Comparison of ENCODE assay signal across 7 cellular contexts in genomic region chr2:43224571-43225092, GRCh38. TPM values are rescaled to one million over a fixed set of nuclear protein-coding genes. Genes with fewer than 3 reads are reported as not detected.
A peak's percentile ranks its signal among the peaks of the same experiment; 100 is the strongest.
DNase-seq lines count a peak whose midpoint lies in the region; ATAC-seq, FAIRE-seq and TF ChIP-seq lines count a peak whose summit lies in the region.

No MANE protein-coding gene starts in this region.

- H3K27ac ChIP-seq in KMS-11, result peak overlapping the region; percentile 99; the same call in 1 of the 2 replicates
- H3K27ac ChIP-seq in fibroblast of lung (ENCODE audit: insufficient read depth, low read length), result peak overlapping the region; percentile 84
- H3K27ac ChIP-seq in trophoblast cell (ENCODE audit: low read depth, low read length), result peak overlapping the region; percentile 67

- no peak overlapping the region for H3K9ac ChIP-seq in KMS-11
- H3K9ac ChIP-seq in fibroblast of lung (ENCODE audit: insufficient read depth, low read length), result peak overlapping the region; percentile 94
- peak overlapping the region; percentile 46 for H3K9ac ChIP-seq in trophoblast cell (ENCODE audit: low read length)

- H4K8ac ChIP-seq in trophoblast cell (ENCODE audit: low read depth, low read length), result peak overlapping the region; percentile 59

- peaks cover 61% of the 10 kb centered on the region for H3K79me2 ChIP-seq in KMS-11 (ENCODE audit: insufficient read depth, low read depth)
- peaks cover 42% of the 10 kb centered on the region for H3K79me2 ChIP-seq in fibroblast of lung (ENCODE audit: control insufficient read depth, insufficient read depth, low read length)
- peaks cover 37% of the 10 kb centered on the region for H3K79me2 ChIP-seq in trophoblast cell (ENCODE audit: control insufficient read depth, insufficient read depth, low read length, poor library complexity)

- no peak for ATAC-seq in activated CD8-positive, alpha-beta T cell treated with anti-CD3 and anti-CD28 coated beads for 36 hours
- no peak for ATAC-seq in HG02678 (IDR thresholded peaks at IDR 0.05; ENCODE audit: unreplicated experiment)

- peak overlapping the region; percentile 90 for H3K4ac ChIP-seq in trophoblast cell (ENCODE audit: low read depth, low read length)

- WGBS in trophoblast cell (ENCODE audit: extremely low coverage, insufficient coverage, insufficient read length), result no CpG with 5 or more reads among the region's 74 CpGs

- intact Hi-C loops in activated CD8-positive, alpha-beta T cell treated with anti-CD3 and anti-CD28 coated beads for 36 hours (cut with micrococcal nuclease), result loop anchor here (5.0 to 10.0 kb wide), 2 partner anchors 250 to 258 kb away; no protein-coding TSS in a partner anchor

- peak; percentile 60 for DNase-seq in activated CD8-positive, alpha-beta T cell treated with anti-CD3 and anti-CD28 coated beads for 36 hours
- DNase-seq in fibroblast of lung (ENCODE audit: low read depth in 2 of 2) (peak; percentile 48 to 49), trophoblast cell (no peak), RCC 7860 (ENCODE audit: low spot score) (no peak), NCI-H2171 treated with DMSO at 0.1 percent for 48 hours (lab: John Stamatoyannopoulos, UW) (no peak)

- peaks cover 55% of the 10 kb centered on the region for H3K36me3 Mint-ChIP-seq in activated CD8-positive, alpha-beta T cell treated with anti-CD3 and anti-CD28 coated beads for 36 hours (ENCODE audit: low read depth)

- no peak overlapping the region for H3K27ac Mint-ChIP-seq in activated CD8-positive, alpha-beta T cell treated with anti-CD3 and anti-CD28 coated beads for 36 hours

- H4K91ac ChIP-seq in trophoblast cell (ENCODE audit: low read depth, low read length), result peak overlapping the region; percentile 64

- H3K79me1 ChIP-seq in trophoblast cell (ENCODE audit: low read length), result peaks cover 45% of the 10 kb centered on the region

- H2BK120ac ChIP-seq in trophoblast cell (ENCODE audit: insufficient read depth, low read length, poor library complexity), result peak overlapping the region; percentile 41

- peak overlapping the region; percentile 71 for H2BK5ac ChIP-seq in trophoblast cell (ENCODE audit: low read depth, low read length, poor library complexity)

- H3K9me3 ChIP-seq in fibroblast of lung (ENCODE audit: control insufficient read depth, insufficient read depth, low read depth, low read length) (no peaks in the 10 kb centered on the region), trophoblast cell (ENCODE audit: insufficient read depth, low read depth, low read length) (no peaks in the 10 kb centered on the region)

- H3K4me2 ChIP-seq in KMS-11, result peak overlapping the region; percentile 74; the same call in 1 of the 2 replicates
- no peak overlapping the region for H3K4me2 ChIP-seq in fibroblast of lung (ENCODE audit: extremely low read depth, insufficient read depth, low read length)
- H3K4me2 ChIP-seq in trophoblast cell (ENCODE audit: low read length), result peak overlapping the region; percentile 55

- H4K12ac ChIP-seq in trophoblast cell (ENCODE audit: low read depth, low read length), result no peak overlapping the region

- H3K4me1 ChIP-seq in KMS-11 (ENCODE audit: low read depth, poor library complexity, severe bottlenecking), result peaks cover 59% of the 10 kb centered on the region
- H3K4me1 ChIP-seq in fibroblast of lung (ENCODE audit: control insufficient read depth, extremely low read depth, insufficient read depth, low read length), result peaks cover 23% of the 10 kb centered on the region
- H3K4me1 ChIP-seq in trophoblast cell (ENCODE audit: control insufficient read depth in 1 of 2, insufficient read depth in 2 of 2, low read length in 2 of 2), result peaks cover 19 to 26% of the 10 kb centered on the region in 2 experiments

- H3K4me1 Mint-ChIP-seq in activated CD8-positive, alpha-beta T cell treated with anti-CD3 and anti-CD28 coated beads for 36 hours (ENCODE audit: low read depth), result peaks cover 48% of the 10 kb centered on the region

- TF ChIP-seq CTCF in KMS-11 (conservative IDR thresholded peaks at IDR 0.05; ENCODE audit: low read depth, low read length) (no peak), fibroblast of lung (conservative IDR thresholded peaks at IDR 0.05 in 1 of 2, IDR thresholded peaks at IDR 0.05 in 1 of 2; ENCODE audit: low read depth in 1 of 2, low read length in 2 of 2) (no peak)
- TF ChIP-seq CTCF in activated CD8-positive, alpha-beta T cell treated with anti-CD3 and anti-CD28 coated beads for 36 hours (IDR thresholded peaks at IDR 0.05), result no peak

- H4K20me1 ChIP-seq in KMS-11 (ENCODE audit: insufficient read depth) (peaks cover 9% of the 10 kb centered on the region; the same call in 1 of the 2 replicates), fibroblast of lung (ENCODE audit: control insufficient read depth, extremely low read depth, insufficient read depth, low read length) (peaks cover 2% of the 10 kb centered on the region)

- no peak for FAIRE-seq in RCC 7860 (lab: Jason Lieb, UNC)

- peak overlapping the region; percentile 20 for H2BK12ac ChIP-seq in trophoblast cell (ENCODE audit: low read length)

- H3K4me3 Mint-ChIP-seq in activated CD8-positive, alpha-beta T cell treated with anti-CD3 and anti-CD28 coated beads for 36 hours, result peak overlapping the region; percentile 94

- H3K27me3 ChIP-seq in KMS-11 (ENCODE audit: insufficient read depth, low read depth), result no peaks in the 10 kb centered on the region
- no peaks in the 10 kb centered on the region for H3K27me3 ChIP-seq in fibroblast of lung (ENCODE audit: control insufficient read depth, insufficient read depth, low read length)
- no peaks in the 10 kb centered on the region for H3K27me3 ChIP-seq in trophoblast cell (ENCODE audit: insufficient read depth, low read length)

- POLR2A ChIA-PET in activated CD8-positive, alpha-beta T cell treated with anti-CD3 and anti-CD28 coated beads for 36 hours (lab: Charles Lee), result interaction anchor here (0.7 to 14.1 kb wide), 16 partner anchors 9 to 373 kb away, joined by 3 to 549 read pairs (median 4); no protein-coding TSS in a partner anchor

- H2AK5ac ChIP-seq in trophoblast cell (ENCODE audit: low read length), result peak overlapping the region; percentile 11

- H3K18ac ChIP-seq in trophoblast cell (ENCODE audit: low read length), result peak overlapping the region; percentile 85

- H3K27me3 Mint-ChIP-seq in activated CD8-positive, alpha-beta T cell treated with anti-CD3 and anti-CD28 coated beads for 36 hours, result no peaks in the 10 kb centered on the region

- H3K9me3 Mint-ChIP-seq in activated CD8-positive, alpha-beta T cell treated with anti-CD3 and anti-CD28 coated beads for 36 hours, result no peaks in the 10 kb centered on the region

- no peak overlapping the region for H3K4me3 ChIP-seq in KMS-11 (IDR thresholded peaks at IDR 0.05; ENCODE audit: insufficient read depth, low read depth, low read length)
- H3K4me3 ChIP-seq in fibroblast of lung (replicated peaks in 1 of 4; ENCODE audit: control extremely low read depth in 1 of 4, insufficient read depth in 1 of 4, low read depth in 3 of 4, low read length in 4 of 4), result peak overlapping the region; percentile 62 to 83 (median 78)
- H3K4me3 ChIP-seq in trophoblast cell (ENCODE audit: low read depth, low read length), result peak overlapping the region; percentile 88

- peak overlapping the region; percentile 93 for H3K14ac ChIP-seq in trophoblast cell (ENCODE audit: low read length)

- H2AFZ ChIP-seq in KMS-11 (ENCODE audit: low read depth) (no peak overlapping the region), fibroblast of lung (ENCODE audit: low read length) (no peak overlapping the region), trophoblast cell (ENCODE audit: insufficient read depth, low read length, poor library complexity) (no peak overlapping the region)

- CTCF ChIA-PET in activated CD8-positive, alpha-beta T cell treated with anti-CD3 and anti-CD28 coated beads for 36 hours (lab: Charles Lee), result interaction anchor here (0.9 to 19.3 kb wide), 8 partner anchors 32 to 260 kb away, joined by 3 to 647 read pairs (median 8); no protein-coding TSS in a partner anchor

- H3K36me3 ChIP-seq in KMS-11 (ENCODE audit: insufficient read depth) (peaks cover 23% of the 10 kb centered on the region), fibroblast of lung (ENCODE audit: control insufficient read depth, insufficient read depth, low read length) (peaks cover 8% of the 10 kb centered on the region), trophoblast cell (ENCODE audit: control insufficient read depth in 1 of 2, insufficient read depth in 2 of 2, low read length in 2 of 2) (peaks cover 15% of the 10 kb centered on the region in 2 experiments)

- H3K23ac ChIP-seq in trophoblast cell (ENCODE audit: low read length), result no peak overlapping the region

RNA-seq across cellular contexts. Expression of gene ZFP36L2, which starts 1.8 kb away (rescaled TPM):
- total RNA-seq in activated CD8-positive, alpha-beta T cell treated with anti-CD3 and anti-CD28 coated beads for 36 hours, result 100 to 1,000 TPM; 102 to 106 TPM
- 11.6 and 16.7 TPM in 2 replicates for total RNA-seq in fibroblast of lung
- polyA plus RNA-seq in fibroblast of lung, result 26.7 and 29.6 TPM in 2 replicates
- 84.1 and 85.5 TPM in 2 replicates for polyA plus RNA-seq in fibroblast of lung (2012)
- 6.7 and 10.0 TPM in 2 replicates for polyA minus RNA-seq in fibroblast of lung (ENCODE audit: low replicate concordance)
- 62.0 and 65.7 TPM in 2 replicates for polyA plus RNA-seq in trophoblast cell (2013)

Comparison
In these comparisons a context has a peak if more than half of its experiments do, and no peak if none do; other contexts are left out.
1. DNase-seq: peak in activated CD8-positive, alpha-beta T cell treated with anti-CD3 and anti-CD28 coated beads for 36 hours (single experiment) and fibroblast of lung (2 of 2); none in trophoblast cell (0 of 2), RCC 7860 (single experiment) and NCI-H2171 treated with DMSO at 0.1 percent for 48 hours (single experiment).
2. Peak in every context shown above with its lines, with median percentiles within 50 percentile points of each other: H3K27ac ChIP-seq.